In genomic region chr4:143513314-143514211, GRCh38 we compare ENCODE assay signal across 8 cellular contexts. TPM values are rescaled to one million over a fixed set of nuclear protein-coding genes. Genes with fewer than 3 reads are reported as not detected.
DNase-seq lines count a peak whose midpoint lies in the region; ATAC-seq and TF ChIP-seq lines count a peak whose summit lies in the region.

SMARCA5 (plus strand) TSS chr4:143513702; CDS start chr4:143513925, 223 bp downstream.

- peak within 1 kb of the TSS; percentile 99 for H2AFZ ChIP-seq in mammary epithelial cell (ENCODE audit: low read depth, low read length)

- no peaks in the 10 kb centered on the region for H3K9me3 ChIP-seq in WERI-Rb-1 (ENCODE audit: severe bottlenecking)
- H3K9me3 ChIP-seq in mammary epithelial cell (replicated peaks; ENCODE audit: insufficient read depth, low read length) = no peaks in the 10 kb centered on the region
- H3K9me3 ChIP-seq in iPS-20b (ENCODE audit: insufficient read depth, low read depth, low read length) = no peaks in the 10 kb centered on the region

- TSS peak; percentile 45 for BruUV-seq in mammary epithelial cell (replicated peaks; lab: Mats Ljungman, UMichigan)

- H3K27ac ChIP-seq in WERI-Rb-1 (peak within 1 kb of the TSS; percentile 93), mammary epithelial cell (ENCODE audit: insufficient read depth, low read depth, low read length) (peak within 1 kb of the TSS; percentile 92), iPS-20b (ENCODE audit: low read length) (peak within 1 kb of the TSS; percentile 92), skin epidermis (peak within 1 kb of the TSS; percentile 84 to 99 (median 94))

- 3% methylated on average over 22 of the region's 91 CpGs for WGBS in mammary epithelial cell (ENCODE audit: low coverage, missing lambda C conversion rate)

- H3K36me3 ChIP-seq in WERI-Rb-1 = peaks cover 29% of the 10 kb centered on the region
- H3K36me3 ChIP-seq in mammary epithelial cell (ENCODE audit: insufficient read depth, low read length) = peaks cover 11% of the 10 kb centered on the region
- peaks cover 31% of the 10 kb centered on the region for H3K36me3 ChIP-seq in iPS-20b (ENCODE audit: insufficient read depth, low read depth, low read length)

- CTCF ChIA-PET in mammary epithelial cell (lab: Charles Lee; ENCODE audit: low non-redundant PET) = no interaction called here

- DNase-seq in ACHN (peak; percentile 96), NCI-H2227 (lab: John Stamatoyannopoulos, UW; ENCODE audit: unreplicated experiment) (peak; percentile 95), WERI-Rb-1 (peak; percentile 99), mammary epithelial cell (peak; percentile 99)

- no peak for TF ChIP-seq CTCF in WERI-Rb-1 (IDR thresholded peaks at IDR 0.05; ENCODE audit: low read depth, low read length)
- no peak for TF ChIP-seq CTCF in mammary epithelial cell (conservative IDR thresholded peaks at IDR 0.05 in 1 of 2, IDR thresholded peaks at IDR 0.05 in 1 of 2; ENCODE audit: extremely low read depth in 1 of 2, insufficient read depth in 1 of 2, low read depth in 1 of 2, low read length in 2 of 2)

- intact Hi-C loops in mammary epithelial cell (cut with micrococcal nuclease) = no loop called here

- dilution Hi-C loops in mammary epithelial cell (cut with HindIII; ENCODE audit: low sequenced_read_pairs) = no loop called here

- peak within 1 kb of the TSS; percentile 76 for H3K4me3 ChIP-seq in WERI-Rb-1 (ENCODE audit: low read depth, low read length)
- peak within 1 kb of the TSS; percentile 90 to 97 (median 93) for H3K4me3 ChIP-seq in mammary epithelial cell (replicated peaks in 1 of 3; ENCODE audit: insufficient read depth in 1 of 3, low read depth in 2 of 3, low read length in 3 of 3)
- H3K4me3 ChIP-seq in iPS-20b (ENCODE audit: low read length) = peak within 1 kb of the TSS; percentile 98
- peak within 1 kb of the TSS; percentile 67 to 94 (median 79) for H3K4me3 ChIP-seq in skin epidermis

- in situ Hi-C loops in ACHN (cut with HindIII; ENCODE audit: low pct_ligation_motif_present, low pct_unique_long_range_greater_than_20kb, low sequenced_read_pairs) = no loop called here
- in situ Hi-C loops in mammary epithelial cell (cut with MboI; ENCODE audit: low sequenced_read_pairs in 2 of 2) = no loop called here

- H3K27me3 ChIP-seq in WERI-Rb-1 (ENCODE audit: insufficient read depth, low read depth, severe bottlenecking) (no peaks in the 10 kb centered on the region), mammary epithelial cell (ENCODE audit: insufficient read depth, low read length) (no peaks in the 10 kb centered on the region), iPS-20b (ENCODE audit: insufficient read depth, low read length) (no peaks in the 10 kb centered on the region; the same call in 1 of the 2 replicates)

- H3K9ac ChIP-seq in mammary epithelial cell (ENCODE audit: insufficient read depth, low read length) (peak within 1 kb of the TSS; percentile 98), iPS-20b (ENCODE audit: low read depth, low read length) (peak within 1 kb of the TSS; percentile 98)

- peaks cover 6% of the 10 kb centered on the region for H3K4me1 ChIP-seq in mammary epithelial cell (ENCODE audit: insufficient read depth, low read length)
- peaks cover 9% of the 10 kb centered on the region; the same call in 1 of the 2 replicates for H3K4me1 ChIP-seq in iPS-20b (ENCODE audit: insufficient read depth, low read length)

- H4K20me1 ChIP-seq in mammary epithelial cell (ENCODE audit: insufficient read depth, low read length) = no peaks in the 10 kb centered on the region

- peaks cover 50% of the 10 kb centered on the region for H3K79me2 ChIP-seq in mammary epithelial cell (ENCODE audit: insufficient read depth, low read length)

- ATAC-seq in GM18873 (IDR thresholded peaks at IDR 0.05; ENCODE audit: low FRiP score, unreplicated experiment) (peak; percentile 90), HG03139 (IDR thresholded peaks at IDR 0.05; ENCODE audit: unreplicated experiment) (peak; percentile 82)

- H3K4me2 ChIP-seq in mammary epithelial cell (ENCODE audit: insufficient read depth, low read depth, low read length) = peak within 1 kb of the TSS; percentile 93

RNA-seq across cellular contexts. Expression of gene SMARCA5, which starts in this region (rescaled TPM):
- 10 to 100 TPM; 32.2 to 36.4 TPM for total RNA-seq in mammary epithelial cell
- 11.8 TPM for polyA plus RNA-seq in mammary epithelial cell
- polyA minus RNA-seq in mammary epithelial cell = 26.7 TPM

Comparison
In these comparisons a context has a peak if more than half of its experiments do, and no peak if none do; other contexts are left out.
1. Peak in every context shown above with its lines: DNase-seq, ATAC-seq, H3K4me3 ChIP-seq and H3K27ac ChIP-seq.